25 cellular contexts compared by ENCODE assay signal in the genomic region with DNA sequence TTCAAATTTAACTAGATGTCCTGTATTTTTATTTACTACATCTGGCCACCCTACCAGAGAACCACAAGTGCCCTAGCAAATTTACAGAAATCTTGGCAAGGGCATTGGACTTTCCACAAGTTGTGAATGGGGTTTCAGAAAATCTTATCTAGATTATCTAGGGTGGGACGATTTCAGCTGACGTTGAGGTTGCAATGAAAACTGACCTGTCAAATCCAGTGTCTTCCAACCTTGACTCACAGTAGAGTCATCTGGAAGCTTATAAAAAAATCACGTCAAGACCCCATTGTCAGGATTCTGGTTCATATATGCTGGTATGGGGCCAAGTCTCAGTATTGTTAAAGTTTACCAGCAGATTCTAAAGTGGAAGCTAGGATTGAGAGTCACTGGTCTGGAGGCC.
"Had no signal": no experiment of that assay in that cellular context is flagged by ENCODE, and none has a peak within 500 bp of the region (broad histone marks: within the 10 kb centered on the region; RNA-seq: fewer than 3 reads in every experiment).

No MANE protein-coding gene starts in this region.

- H3K36me3 ChIP-seq: breast epithelium, esophagus squamous epithelium, gastroesophageal sphincter, ovary, right lobe of liver, transverse colon had no signal

- H3K27ac ChIP-seq: breast epithelium, esophagus squamous epithelium, gastroesophageal sphincter, ovary, right lobe of liver, skin epidermis, testis, transverse colon had no signal

- H3K4me1 ChIP-seq: breast epithelium, esophagus squamous epithelium, gastroesophageal sphincter, right lobe of liver, testis, transverse colon had no signal

- ATAC-seq: gastroesophageal sphincter; left colon; naive thymus-derived CD4-positive, alpha-beta T cell; right lobe of liver; stimulated activated naive CD8-positive, alpha-beta T cell treated with anti-CD3 and anti-CD28 coated beads, Interleukin-15, Interleukin-2, amounts not matched to agents 100 U/mL and 50 U/mL, for 24 hours; WTC11 had no signal

- H3K4me3 ChIP-seq: breast epithelium, esophagus squamous epithelium, gastroesophageal sphincter, ovary, right lobe of liver, skin epidermis, testis, transverse colon had no signal

- H3K9me3 ChIP-seq: breast epithelium, esophagus squamous epithelium, gastroesophageal sphincter, ovary, right lobe of liver, testis, transverse colon had no signal

- H3K27me3 ChIP-seq: breast epithelium, esophagus squamous epithelium, gastroesophageal sphincter, ovary, right lobe of liver, testis, transverse colon had no signal

- DNase-seq: activated CD4-positive, alpha-beta memory T cell treated with anti-CD3 and anti-CD28 coated beads, Interleukin-2, amount 10 ng/mL, durations not matched to agents 7 days and 5 days; activated CD4-positive, alpha-beta T cell treated with anti-CD3 and anti-CD28 coated beads for 1 hour; activated CD4-positive, alpha-beta T cell treated with anti-CD3 and anti-CD28 coated beads, Interleukin-2, amount 10 ng/mL, durations not matched to agents 7 days and 5 days; activated CD8-positive, alpha-beta memory T cell treated with anti-CD3 and anti-CD28 coated beads, Interleukin-2, amount 50 U/mL, for 48 hours; activated gamma-delta T cell; activated naive CD4-positive, alpha-beta T cell treated with anti-CD3 and anti-CD28 coated beads, Interleukin-2, amount 10 ng/mL, durations not matched to agents 7 days and 5 days; activated T-cell treated with anti-CD3 and anti-CD28 coated beads, Interleukin-2, amount 50 U/mL, for 24 hours; amniotic stem cell; esophagus squamous epithelium; hippocampal formation; left colon; midbrain; naive thymus-derived CD4-positive, alpha-beta T cell; ovary; right lobe of liver; stimulated activated CD4-positive, alpha-beta T cell treated with anti-CD3 and anti-CD28 coated beads, Interleukin-12 subunit alpha, Interleukin-12 subunit beta, amount 100 ng/mL, for 4 hours; stimulated activated CD4-positive, alpha-beta T cell treated with anti-CD3 and anti-CD28 coated beads, Interleukin-4, amount 100 ng/mL, for 1 hour; stimulated activated naive CD8-positive, alpha-beta T cell treated with anti-CD3 and anti-CD28 coated beads, Interleukin-15, Interleukin-2, amounts not matched to agents 100 U/mL and 50 U/mL, for 24 hours; T1000; testis; transverse colon had no signal
